Comparison of ENCODE assay signal across 8 cellular contexts in genomic region chr17:60676758-60677307, GRCh38. TPM values are rescaled to one million over a fixed set of nuclear protein-coding genes. Genes with fewer than 3 reads are reported as not detected.
DNase-seq lines count a peak whose midpoint lies in the region; ATAC-seq and TF ChIP-seq lines count a peak whose summit lies in the region.

No MANE protein-coding gene starts in this region.

- H3K4me1 Mint-ChIP-seq in stimulated activated naive CD8-positive, alpha-beta T cell treated with anti-CD3 and anti-CD28 coated beads, Interleukin-15, Interleukin-2, amounts not matched to agents 100 ng/mL and 50 ng/mL, for 24 hours (ENCODE audit: low read depth): peaks cover 19% of the 10 kb centered on the region

- H3K27ac ChIP-seq in brain microvascular endothelial cell: peak overlapping the region; percentile 75

- in situ Hi-C loops in brain microvascular endothelial cell (cut with HindIII; ENCODE audit: low pct_ligation_motif_present, low sequenced_read_pairs): no loop called here

- no peaks in the 10 kb centered on the region for H3K27me3 Mint-ChIP-seq in stimulated activated naive CD8-positive, alpha-beta T cell treated with anti-CD3 and anti-CD28 coated beads, Interleukin-15, Interleukin-2, amounts not matched to agents 100 ng/mL and 50 ng/mL, for 24 hours

- peak overlapping the region; percentile 90 for H3K27ac Mint-ChIP-seq in stimulated activated naive CD8-positive, alpha-beta T cell treated with anti-CD3 and anti-CD28 coated beads, Interleukin-15, Interleukin-2, amounts not matched to agents 100 ng/mL and 50 ng/mL, for 24 hours

- H3K4me1 ChIP-seq in mononuclear cell (ENCODE audit: insufficient read depth, low read length): peaks cover 16% of the 10 kb centered on the region

- no peak for ATAC-seq in stimulated activated naive CD8-positive, alpha-beta T cell treated with anti-CD3 and anti-CD28 coated beads, Interleukin-15, Interleukin-2, amounts not matched to agents 100 U/mL and 50 U/mL, for 24 hours

- peak overlapping the region; percentile 100 for H3K4me3 Mint-ChIP-seq in stimulated activated naive CD8-positive, alpha-beta T cell treated with anti-CD3 and anti-CD28 coated beads, Interleukin-15, Interleukin-2, amounts not matched to agents 100 ng/mL and 50 ng/mL, for 24 hours

- no peaks in the 10 kb centered on the region for H3K36me3 Mint-ChIP-seq in stimulated activated naive CD8-positive, alpha-beta T cell treated with anti-CD3 and anti-CD28 coated beads, Interleukin-15, Interleukin-2, amounts not matched to agents 100 ng/mL and 50 ng/mL, for 24 hours (ENCODE audit: low read depth)

- DNase-seq in stimulated activated naive CD8-positive, alpha-beta T cell treated with anti-CD3 and anti-CD28 coated beads, Interleukin-15, Interleukin-2, amounts not matched to agents 100 U/mL and 50 U/mL, for 24 hours: no peak
- DNase-seq in brain microvascular endothelial cell: no peak
- DNase-seq in NCI-H146 treated with DMSO at 0.1 percent for 48 hours (lab: John Stamatoyannopoulos, UW; ENCODE audit: unreplicated experiment): no peak
- DNase-seq in HCEC 1CT: no peak
- no peak for DNase-seq in amniotic stem cell (lab: John Stamatoyannopoulos, UW)
- DNase-seq in NCI-H510A (lab: John Stamatoyannopoulos, UW): no peak

- no peak for TF ChIP-seq CTCF in brain microvascular endothelial cell (IDR thresholded peaks at IDR 0.05; ENCODE audit: low read depth, low read length, missing control alignments)

- H3K27me3 ChIP-seq in brain microvascular endothelial cell (replicated peaks) (no peaks in the 10 kb centered on the region), mononuclear cell (ENCODE audit: insufficient read depth, low read length) (no peaks in the 10 kb centered on the region)

- H3K9me3 Mint-ChIP-seq in stimulated activated naive CD8-positive, alpha-beta T cell treated with anti-CD3 and anti-CD28 coated beads, Interleukin-15, Interleukin-2, amounts not matched to agents 100 ng/mL and 50 ng/mL, for 24 hours: peaks cover 3% of the 10 kb centered on the region

- no peaks in the 10 kb centered on the region for H3K36me3 ChIP-seq in brain microvascular endothelial cell (replicated peaks)

- H3K4me3 ChIP-seq in brain microvascular endothelial cell (ENCODE audit: low read depth, low read length): peak overlapping the region; percentile 90
- H3K4me3 ChIP-seq in mononuclear cell (ENCODE audit: low read length): peak overlapping the region; percentile 51

- no peaks in the 10 kb centered on the region for H3K9me3 ChIP-seq in mononuclear cell (ENCODE audit: low read depth, low read length)

RNA-seq across cellular contexts. Expression of gene BCAS3, which starts 0.8 kb away (rescaled TPM):
- total RNA-seq in mononuclear cell: 23.9 TPM
